21 cellular contexts compared by ENCODE assay signal in the genomic region with DNA sequence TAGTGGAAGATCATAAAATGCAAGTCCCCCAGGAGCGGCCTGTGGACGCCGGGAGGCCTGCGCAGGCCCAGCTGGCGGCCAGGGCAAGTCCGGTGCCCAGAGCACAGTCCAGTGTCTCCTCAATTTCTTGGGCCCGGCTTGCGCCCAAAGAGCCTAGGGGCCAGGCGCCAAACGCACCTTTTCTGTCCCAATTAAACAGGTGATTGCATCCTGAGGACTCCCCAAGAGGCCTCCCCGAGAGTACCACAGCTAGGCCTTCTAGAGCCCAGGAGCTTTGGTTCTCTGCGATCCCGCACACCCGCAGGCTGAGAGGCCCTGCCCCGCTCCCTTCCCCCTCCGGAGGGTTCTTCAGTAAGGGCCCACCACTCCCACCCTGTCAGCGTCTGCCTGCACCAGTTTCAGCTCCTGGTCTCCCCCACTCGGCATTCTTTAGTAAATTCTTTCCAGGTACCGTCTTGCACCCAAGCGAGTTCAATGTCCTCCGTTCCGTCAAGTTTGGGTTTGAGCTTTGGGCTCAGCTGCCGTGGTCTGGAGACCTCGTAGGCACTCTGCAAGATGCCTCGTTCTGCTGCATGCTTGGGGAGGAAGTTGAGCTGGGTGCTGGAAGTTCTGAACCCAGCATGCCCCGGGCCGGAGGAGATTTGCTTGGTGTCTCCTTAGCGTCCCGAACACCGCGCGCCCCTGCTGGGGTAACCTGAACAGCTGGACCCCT. TPM values are rescaled to one million over a fixed set of nuclear protein-coding genes. Genes with fewer than 3 reads are reported as not detected.
DNase-seq lines count a peak whose midpoint lies in the region; ATAC-seq lines count a peak whose summit lies in the region.
"Had no signal": no experiment of that assay in that cellular context is flagged by ENCODE, and none has a peak within 500 bp of the region (broad histone marks: within the 10 kb centered on the region; RNA-seq: fewer than 3 reads in every experiment).

No MANE protein-coding gene starts in this region.

- POLR2A ChIA-PET in naive thymus-derived CD4-positive, alpha-beta T cell (lab: Charles Lee) = interaction anchor here (1.1 to 1.2 kb wide), 2 partner anchors 38 to 53 kb away, joined by 3 to 4 read pairs; no protein-coding TSS in a partner anchor

- peaks cover 6% of the 10 kb centered on the region for H3K36me3 Mint-ChIP-seq in T-helper 1 cell treated with Interleukin-12 subunit alpha and Interleukin-12 subunit beta and Interleukin-4 antibody, amounts not matched to agents 30 μg/mL and 1 μg/mL, for 36 hours (ENCODE audit: low read depth)
- peaks cover 0 to 3% (median 0%) of the 10 kb centered on the region in 5 donors for H3K36me3 Mint-ChIP-seq in naive thymus-derived CD4-positive, alpha-beta T cell

- intact Hi-C loops in naive thymus-derived CD4-positive, alpha-beta T cell (cut with micrococcal nuclease) = no loop called here

- ATAC-seq in naive thymus-derived CD4-positive, alpha-beta T cell = no peak
- no peak for ATAC-seq in GM19351 (IDR thresholded peaks at IDR 0.05; ENCODE audit: unreplicated experiment)
- no peak for ATAC-seq in activated CD4-positive, CD25-positive, alpha-beta regulatory T cell treated with anti-CD3 and anti-CD28 coated beads, Interleukin-2, amount 50 U/mL, for 24 hours

- peak overlapping the region; percentile 63 for H3K27ac Mint-ChIP-seq in T-helper 1 cell treated with Interleukin-12 subunit alpha and Interleukin-12 subunit beta and Interleukin-4 antibody, amounts not matched to agents 30 μg/mL and 1 μg/mL, for 36 hours
- peak overlapping the region in 2 of 9 donors; percentile 10 to 77 for H3K27ac Mint-ChIP-seq in naive thymus-derived CD4-positive, alpha-beta T cell

- DNase-seq in T-helper 1 cell (no peak), ELF-1 (ENCODE audit: low read depth, low spot score) (peak; percentile 43), COLO668 (lab: John Stamatoyannopoulos, UW; ENCODE audit: unreplicated experiment) (no peak)
- DNase-seq in naive thymus-derived CD4-positive, alpha-beta T cell = no peak
- DNase-seq: ACHN; activated CD4-positive, CD25-positive, alpha-beta regulatory T cell treated with anti-CD3 and anti-CD28 coated beads, Interleukin-2, amount 50 U/mL, for 72 hours; COR-L47; erythroblast; GF-D8; KBM-7; midbrain; NCI-H2171; RPMI8226; stimulated activated CD4-positive, alpha-beta T cell treated with anti-CD3 and anti-CD28 coated beads, Interleukin-4, amount 100 ng/mL, for 24 hours had no signal

- peaks cover 8% of the 10 kb centered on the region for H3K4me1 Mint-ChIP-seq in T-helper 1 cell treated with Interleukin-12 subunit alpha and Interleukin-12 subunit beta and Interleukin-4 antibody, amounts not matched to agents 30 μg/mL and 1 μg/mL, for 36 hours (ENCODE audit: low read depth)
- H3K4me1 Mint-ChIP-seq in naive thymus-derived CD4-positive, alpha-beta T cell = peaks cover 13 to 64% (median 54%) of the 10 kb centered on the region in 7 donors

- H3K9me3 ChIP-seq in naive thymus-derived CD4-positive, alpha-beta T cell (ENCODE audit: control insufficient read depth in 2 of 3, low read length in 3 of 3) = no peaks in the 10 kb centered on the region
- H3K9me3 ChIP-seq: tibial nerve had no signal

- no peak overlapping the region for H3K4me3 Mint-ChIP-seq in T-helper 1 cell treated with Interleukin-12 subunit alpha and Interleukin-12 subunit beta and Interleukin-4 antibody, amounts not matched to agents 30 μg/mL and 1 μg/mL, for 36 hours
- peak overlapping the region in 9 of 10 donors; percentile 1 to 74 (median 58) for H3K4me3 Mint-ChIP-seq in naive thymus-derived CD4-positive, alpha-beta T cell

- peak overlapping the region; percentile 39 for H3K27ac ChIP-seq in cingulate gyrus (ENCODE audit: low read depth, low read length)
- H3K27ac ChIP-seq in naive thymus-derived CD4-positive, alpha-beta T cell (ENCODE audit: low read depth, low read length) = no peak overlapping the region
- H3K27ac ChIP-seq: tibial nerve had no signal

- peaks cover 0 to 47% of the 10 kb centered on the region in 2 donors for H3K27me3 ChIP-seq in naive thymus-derived CD4-positive, alpha-beta T cell (ENCODE audit: control insufficient read depth in 2 of 2, insufficient read depth in 2 of 2, low read length in 2 of 2)

- H3K27me3 Mint-ChIP-seq in T-helper 1 cell treated with Interleukin-12 subunit alpha and Interleukin-12 subunit beta and Interleukin-4 antibody, amounts not matched to agents 30 μg/mL and 1 μg/mL, for 36 hours (ENCODE audit: low read depth) = peaks cover 78% of the 10 kb centered on the region
- H3K27me3 Mint-ChIP-seq in naive thymus-derived CD4-positive, alpha-beta T cell = peaks cover 60 to 86% (median 69%) of the 10 kb centered on the region in 5 donors

- no peak overlapping the region for H3K4me3 ChIP-seq in naive thymus-derived CD4-positive, alpha-beta T cell (ENCODE audit: low read length)
- H3K4me3 ChIP-seq: tibial nerve had no signal

- no peaks in the 10 kb centered on the region for H3K36me3 ChIP-seq in naive thymus-derived CD4-positive, alpha-beta T cell (ENCODE audit: control insufficient read depth in 2 of 3, insufficient read depth in 3 of 3, low read length in 3 of 3)
- H3K36me3 ChIP-seq: tibial nerve had no signal

- CTCF ChIA-PET in naive thymus-derived CD4-positive, alpha-beta T cell (lab: Charles Lee) = interaction anchor here (1.1 to 2.8 kb wide), 4 partner anchors 11 to 53 kb away, joined by 3 to 7 read pairs (median 5); no protein-coding TSS in a partner anchor

- peaks cover 0 to 27% of the 10 kb centered on the region in 2 donors for H3K4me1 ChIP-seq in naive thymus-derived CD4-positive, alpha-beta T cell (ENCODE audit: control insufficient read depth in 2 of 2, insufficient read depth in 2 of 2, low read length in 2 of 2)

- H3K9me3 Mint-ChIP-seq in T-helper 1 cell treated with Interleukin-12 subunit alpha and Interleukin-12 subunit beta and Interleukin-4 antibody, amounts not matched to agents 30 μg/mL and 1 μg/mL, for 36 hours = no peaks in the 10 kb centered on the region
- peaks cover 0 to 2% (median 0%) of the 10 kb centered on the region in 11 donors for H3K9me3 Mint-ChIP-seq in naive thymus-derived CD4-positive, alpha-beta T cell

RNA-seq across cellular contexts. Expression of a gene that starts 3.9 kb away (rescaled TPM):
- total RNA-seq in naive thymus-derived CD4-positive, alpha-beta T cell = not detected
- not detected for polyA plus RNA-seq in naive thymus-derived CD4-positive, alpha-beta T cell
- total RNA-seq: omental fat pad, skeletal muscle tissue, tibial nerve had no signal
